In genomic region chr6:35833534-35833933, GRCh38 we compare ENCODE assay signal across 1 cellular context.
TF ChIP-seq lines count a peak whose summit lies in the region.

No MANE protein-coding gene starts in this region.

TF ChIP-seq in HepG2, 621 proteins besides CTCF, POLR2A, EP300 and RAD21:
- TF ChIP-seq PRMT3 (CRISPR knock-in tag; IDR thresholded peaks at IDR 0.05; ENCODE audit: borderline replicate concordance, low read depth): no peak
- peak; percentile 35; the same call in 1 of the 2 replicates for TF ChIP-seq CEBPG (CRISPR knock-in tag; IDR thresholded peaks at IDR 0.05)
- peak; percentile 70; the same call in 1 of the 2 replicates for TF ChIP-seq CEBPB (IDR thresholded peaks at IDR 0.05; ENCODE audit: borderline replicate concordance, low read depth, low read length)
- TF ChIP-seq ZNF407 (CRISPR knock-in tag; IDR thresholded peaks at IDR 0.05; ENCODE audit: not compliant biosample characterization): no peak
